In genomic region chr13:33263976-33264619, GRCh38 we compare ENCODE assay signal across 14 cellular contexts. TPM values are rescaled to one million over a fixed set of nuclear protein-coding genes. Genes with fewer than 3 reads are reported as not detected.
DNase-seq lines count a peak whose midpoint lies in the region; ATAC-seq and TF ChIP-seq lines count a peak whose summit lies in the region.
"Had no signal": no experiment of that assay in that cellular context is flagged by ENCODE, and none has a peak within 500 bp of the region (broad histone marks: within the 10 kb centered on the region; RNA-seq: fewer than 3 reads in every experiment).

No MANE protein-coding gene starts in this region.

- H3K36me3 ChIP-seq in MG63 (peaks cover 43% of the 10 kb centered on the region), esophagus squamous epithelium (no peaks in the 10 kb centered on the region), lung (ENCODE audit: control insufficient read depth in 2 of 2, insufficient read depth in 2 of 2, low read length in 2 of 2) (peaks cover 0 to 1% of the 10 kb centered on the region in 2 donors), suprapubic skin (no peaks in the 10 kb centered on the region)
- H3K36me3 ChIP-seq: cardiac muscle cell, neutrophil had no signal

- TF ChIP-seq CTCF in esophagus squamous epithelium (IDR thresholded peaks at IDR 0.05) (no peak), lung (IDR thresholded peaks at IDR 0.05; ENCODE audit: control extremely low read depth, extremely low read depth) (no peak), suprapubic skin (IDR thresholded peaks at IDR 0.05) (no peak), Calu3 (IDR thresholded peaks at IDR 0.05; ENCODE audit: unreplicated experiment) (no peak)

- peak overlapping the region in 3 of 4 donors; percentile 45 to 81 (median 45) for H3K27ac ChIP-seq in esophagus squamous epithelium
- H3K27ac ChIP-seq in lung (ENCODE audit: low read depth in 1 of 2, low read length in 1 of 2) = peak overlapping the region; percentile 65 to 67
- H3K27ac ChIP-seq in suprapubic skin = peak overlapping the region; percentile 24
- H3K27ac ChIP-seq: cardiac muscle cell, neutrophil had no signal

- H3K27me3 ChIP-seq in MG63 (no peaks in the 10 kb centered on the region), esophagus squamous epithelium (no peaks in the 10 kb centered on the region), lung (ENCODE audit: control insufficient read depth, insufficient read depth) (no peaks in the 10 kb centered on the region), suprapubic skin (no peaks in the 10 kb centered on the region)
- H3K27me3 ChIP-seq: cardiac muscle cell, neutrophil had no signal

- H3K27me3 Mint-ChIP-seq in Calu3 (ENCODE audit: unreplicated experiment) = no peaks in the 10 kb centered on the region

- H3K4me1 ChIP-seq in esophagus squamous epithelium = peaks cover 6 to 68% (median 36%) of the 10 kb centered on the region in 3 donors
- peaks cover 22 to 58% of the 10 kb centered on the region in 2 donors for H3K4me1 ChIP-seq in lung (ENCODE audit: control insufficient read depth in 2 of 2, insufficient read depth in 2 of 2, low read length in 2 of 2)
- peaks cover 38% of the 10 kb centered on the region for H3K4me1 ChIP-seq in suprapubic skin

- H3K27ac Mint-ChIP-seq in Calu3 (ENCODE audit: unreplicated experiment) = no peak overlapping the region
- H3K27ac Mint-ChIP-seq: activated naive CD4-positive, alpha-beta T cell treated with anti-CD3 and anti-CD28 coated beads for 36 hours had no signal

- no TSS peak for BruUV-seq in Calu3 (replicated peaks; lab: Mats Ljungman, UMichigan)

- H3K9me3 ChIP-seq in MG63 = no peaks in the 10 kb centered on the region
- H3K9me3 ChIP-seq in esophagus squamous epithelium = no peaks in the 10 kb centered on the region
- no peaks in the 10 kb centered on the region for H3K9me3 ChIP-seq in lung (ENCODE audit: control insufficient read depth in 2 of 2, insufficient read depth in 1 of 2, low read length in 1 of 2)
- H3K9me3 ChIP-seq in suprapubic skin = no peaks in the 10 kb centered on the region
- H3K9me3 ChIP-seq: neutrophil had no signal

- TF ChIP-seq EP300 in suprapubic skin (IDR thresholded peaks at IDR 0.05) = no peak

- TF ChIP-seq POLR2A in esophagus squamous epithelium (IDR thresholded peaks at IDR 0.05) = no peak
- TF ChIP-seq POLR2A in suprapubic skin (IDR thresholded peaks at IDR 0.05) = no peak

- H3K36me3 Mint-ChIP-seq in Calu3 (ENCODE audit: insufficient read depth, unreplicated experiment) = no peaks in the 10 kb centered on the region

- no peak overlapping the region for H3K4me3 Mint-ChIP-seq in Calu3 (ENCODE audit: low read depth, unreplicated experiment)
- H3K4me3 Mint-ChIP-seq: activated naive CD4-positive, alpha-beta T cell treated with anti-CD3 and anti-CD28 coated beads for 36 hours had no signal

- ATAC-seq in lung (ENCODE audit: insufficient read depth, low FRiP score) (no peak), HG02981 (IDR thresholded peaks at IDR 0.05; ENCODE audit: unreplicated experiment) (no peak), HG02678 (IDR thresholded peaks at IDR 0.05; ENCODE audit: unreplicated experiment) (no peak), GM19397 (IDR thresholded peaks at IDR 0.05; ENCODE audit: unreplicated experiment) (no peak)

- 90 to 94% methylated on average over 5 of the region's 5 CpGs for WGBS in esophagus squamous epithelium, 2 donors
- WGBS in lung, 2 donors = 91 to 92% methylated on average over 5 of the region's 5 CpGs
- WGBS in suprapubic skin = 96% methylated on average over 5 of the region's 5 CpGs

- H3K4me3 ChIP-seq in MG63 = no peak overlapping the region
- H3K4me3 ChIP-seq in esophagus squamous epithelium = no peak overlapping the region
- H3K4me3 ChIP-seq in lung = no peak overlapping the region
- H3K4me3 ChIP-seq in suprapubic skin = no peak overlapping the region
- H3K4me3 ChIP-seq: cardiac muscle cell had no signal

- CTCF ChIA-PET in Calu3 (lab: Charles Lee) = no interaction called here

- DNase-seq in MG63 (peak; percentile 57), esophagus squamous epithelium (lab: John Stamatoyannopoulos, UW) (no peak), lung (ENCODE audit: low spot score) (no peak), suprapubic skin (ENCODE audit: low spot score in 2 of 2) (no peak), Calu3 (no peak)
- DNase-seq: activated CD8-positive, alpha-beta memory T cell treated with anti-CD3 and anti-CD28 coated beads, Interleukin-2, amount 50 U/mL, for 48 hours; activated naive CD4-positive, alpha-beta T cell treated with anti-CD3 and anti-CD28 coated beads for 36 hours; NCI-H1105 treated with DMSO at 0.1 percent for 48 hours; stimulated activated CD4-positive, alpha-beta T cell treated with anti-CD3 and anti-CD28 coated beads, Interleukin-12 subunit alpha, Interleukin-12 subunit beta, amount 100 ng/mL, for 4 hours had no signal

- intact Hi-C loops in esophagus squamous epithelium (cut with DNase I) = no loop called here
- intact Hi-C loops in Calu3 (cut with micrococcal nuclease; ENCODE audit: unreplicated experiment) = no loop called here

- no peaks in the 10 kb centered on the region for H3K4me1 Mint-ChIP-seq in Calu3 (ENCODE audit: low read depth, unreplicated experiment)

- H3K9me3 Mint-ChIP-seq in Calu3 (ENCODE audit: low read depth, unreplicated experiment) = no peaks in the 10 kb centered on the region
- H3K9me3 Mint-ChIP-seq: activated naive CD4-positive, alpha-beta T cell treated with anti-CD3 and anti-CD28 coated beads for 36 hours had no signal

RNA-seq across cellular contexts. Expression of gene STARD13, which starts 21.5 kb away (rescaled TPM):
- total RNA-seq in MG63 (2014; rRNA removed; shearing (Covaris generic); ENCODE audit: low replicate concordance) = 16.4 and 19.2 TPM in 2 replicates
- 10 to 100 TPM in 1 of 4 donors, 1 to 10 TPM in 3; 1.3 to 18.7 (median 4.4) TPM for total RNA-seq in esophagus squamous epithelium
- total RNA-seq in lung = 10 to 100 TPM; 49.5 to 91.6 TPM
- 1 to 10 TPM; 7.9 to 9.8 TPM for polyA plus RNA-seq in lung
- 10 to 100 TPM in 3 of 4 donors, 1 to 10 TPM in 1; 7.9 to 31.4 (median 15.9) TPM for total RNA-seq in suprapubic skin
- 8.6 and 11.3 TPM in 2 replicates for total RNA-seq in Calu3 (2022)
